10 cellular contexts compared by ENCODE assay signal in genomic region chr4:94338681-94339351, GRCh38. TPM values are rescaled to one million over a fixed set of nuclear protein-coding genes. Genes with fewer than 3 reads are reported as not detected.
DNase-seq lines count a peak whose midpoint lies in the region; ATAC-seq lines count a peak whose summit lies in the region.
"Had no signal": no experiment of that assay in that cellular context is flagged by ENCODE, and none has a peak within 500 bp of the region (broad histone marks: within the 10 kb centered on the region; RNA-seq: fewer than 3 reads in every experiment).

No MANE protein-coding gene starts in this region.

- no peaks in the 10 kb centered on the region for H3K36me3 ChIP-seq in MG63

- ATAC-seq in GM18861 (IDR thresholded peaks at IDR 0.05; ENCODE audit: unreplicated experiment): peak; percentile 66
- ATAC-seq in GM21619 (IDR thresholded peaks at IDR 0.05; ENCODE audit: unreplicated experiment): peak; percentile 79
- peak; percentile 90 for ATAC-seq in HG03565 (IDR thresholded peaks at IDR 0.05; ENCODE audit: unreplicated experiment)
- ATAC-seq in memory B cell (ENCODE audit: low read depth): no peak

- H3K4me3 ChIP-seq in MG63: no peak overlapping the region

- DNase-seq in memory B cell (ENCODE audit: low spot score in 2 of 2) (no peak), NCI-H82 (lab: John Stamatoyannopoulos, UW) (no peak), MG63 (no peak), COLO829 (ENCODE audit: low spot score) (no peak), NCI-H2029 treated with DMSO at 0.1 percent for 48 hours (lab: John Stamatoyannopoulos, UW) (no peak)
- DNase-seq: foreskin fibroblast, MV-4-11 had no signal

- H3K9me3 Mint-ChIP-seq in memory B cell: no peaks in the 10 kb centered on the region

- peak overlapping the region; percentile 15 for H3K4me3 Mint-ChIP-seq in memory B cell

- H3K4me1 Mint-ChIP-seq in memory B cell: peaks cover 17% of the 10 kb centered on the region

- H3K36me3 Mint-ChIP-seq in memory B cell: no peaks in the 10 kb centered on the region

- H3K27ac Mint-ChIP-seq in memory B cell: no peak overlapping the region

- no peaks in the 10 kb centered on the region for H3K9me3 ChIP-seq in MG63

- peaks cover 1% of the 10 kb centered on the region for H3K27me3 Mint-ChIP-seq in memory B cell

- H3K27me3 ChIP-seq in MG63: no peaks in the 10 kb centered on the region

RNA-seq across cellular contexts. Expression of gene HPGDS, which starts 3.8 kb away (rescaled TPM):
- total RNA-seq in MG63 (2014; rRNA removed; shearing (Covaris generic); ENCODE audit: low replicate concordance): not detected in 2 replicates
